Comparison of ENCODE assay signal across 28 cellular contexts in the genomic region with DNA sequence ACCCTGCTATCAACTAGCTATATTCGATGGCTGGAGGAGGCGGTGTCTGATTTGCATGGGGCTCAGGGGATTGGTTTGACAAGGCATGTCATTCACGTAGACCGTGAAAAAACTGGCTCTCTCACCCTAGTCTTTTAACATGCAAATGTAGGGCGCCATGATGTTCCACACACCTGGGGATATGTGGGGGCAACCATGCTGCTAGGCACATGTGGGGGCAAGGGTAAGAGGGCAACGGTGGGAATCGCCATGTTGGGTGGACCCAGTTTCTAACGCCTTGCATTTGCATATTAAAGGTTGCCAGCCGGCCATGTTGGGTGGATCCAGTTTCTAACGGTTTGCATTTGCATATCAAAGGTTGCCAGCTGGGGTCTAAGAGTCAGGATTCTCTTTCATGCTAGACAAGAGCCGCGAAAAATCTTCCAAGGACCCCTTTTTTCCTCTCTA.
DNase-seq lines count a peak whose midpoint lies in the region; TF ChIP-seq lines count a peak whose summit lies in the region.
"Had no signal": no experiment of that assay in that cellular context is flagged by ENCODE, and none has a peak within 500 bp of the region (broad histone marks: within the 10 kb centered on the region; RNA-seq: fewer than 3 reads in every experiment).

No MANE protein-coding gene starts in this region.

- H3K36me3 Mint-ChIP-seq in chondrocyte (ENCODE audit: low read depth): peaks cover 4% of the 10 kb centered on the region
- H3K36me3 Mint-ChIP-seq: activated naive CD8-positive, alpha-beta T cell; CD8-positive, alpha-beta memory T cell; mesothelial cell of epicardium; naive B cell had no signal

- DNase-seq in NCI-H526 treated with DMSO at 0.1 percent for 48 hours (lab: John Stamatoyannopoulos, UW): peak; percentile 7
- no peak for DNase-seq in chondrocyte (ENCODE audit: low spot score)
- DNase-seq in iPS-NIHi11 (ENCODE audit: low spot score): peak; percentile 40
- no peak for DNase-seq in activated gamma-delta T cell treated with Interleukin-2 at 50 U/mL for 16 hours
- no peak for DNase-seq in NCI-H128 (lab: John Stamatoyannopoulos, UW; ENCODE audit: unreplicated experiment)
- DNase-seq in ovary: no peak
- no peak for DNase-seq in effector CD4-positive, alpha-beta T cell
- DNase-seq: activated CD4-positive, alpha-beta T cell treated with anti-CD3 and anti-CD28 coated beads for 36 hours; activated CD8-positive, alpha-beta T cell treated with anti-CD3 and anti-CD28 coated beads, Interleukin-2, amount 10 ng/mL, durations not matched to agents 7 days and 5 days; anterior cingulate cortex; CD8-positive, alpha-beta memory T cell; foreskin keratinocyte; heart right ventricle; islet precursor cell; left ventricle myocardium inferior; naive B cell; NCI-H1048; NCI-H187; NCI-H82; stimulated activated naive CD8-positive, alpha-beta T cell treated with anti-CD3 and anti-CD28 coated beads, Interleukin-15, amount 100 ng/mL, for 72 hours; T-helper 2 cell; thyroid gland had no signal

- H3K27me3 ChIP-seq in ovary: no peaks in the 10 kb centered on the region
- H3K27me3 ChIP-seq: heart right ventricle, thyroid gland had no signal

- H3K36me3 ChIP-seq in ES-I3 (ENCODE audit: insufficient read depth, low read length) (no peaks in the 10 kb centered on the region), ovary (no peaks in the 10 kb centered on the region)
- H3K36me3 ChIP-seq: heart right ventricle, left ventricle myocardium inferior, thyroid gland had no signal

- H3K9me3 ChIP-seq in ES-I3 (ENCODE audit: control insufficient read depth, insufficient read depth, low read length) (no peaks in the 10 kb centered on the region), ovary (no peaks in the 10 kb centered on the region)
- H3K9me3 ChIP-seq: heart right ventricle, left ventricle myocardium inferior, thyroid gland had no signal

- TF ChIP-seq EP300 in ovary (IDR thresholded peaks at IDR 0.05): no peak

- no peak overlapping the region for H3K4me3 ChIP-seq in ovary
- H3K4me3 ChIP-seq: coronary artery, heart right ventricle, left ventricle myocardium inferior, skin epidermis, thyroid gland had no signal

- peaks cover 6% of the 10 kb centered on the region for H3K9me3 Mint-ChIP-seq in chondrocyte (ENCODE audit: low read depth)
- H3K9me3 Mint-ChIP-seq: activated T-helper 2 cell treated with anti-CD3 and anti-CD28 coated beads, Interferon-gamma antibody, Interleukin-2, Interleukin-4, amounts not matched to agents 10 μg/mL and 5 μg/mL and 100 μg/mL, durations not matched to agents 14 hours and 24 hours and 36 hours; CD8-positive, alpha-beta memory T cell; mesothelial cell of epicardium; stimulated activated naive CD8-positive, alpha-beta T cell treated with anti-CD3 and anti-CD28 coated beads, Interleukin-15, amount 100 ng/mL, for 72 hours had no signal

- H3K27me3 Mint-ChIP-seq in chondrocyte (ENCODE audit: low read depth): no peaks in the 10 kb centered on the region

- WGBS in ovary, 3 donors: 78 to 88% (median 85%) methylated on average over 12 of the region's 12 CpGs

- H3K4me1 Mint-ChIP-seq in chondrocyte (ENCODE audit: low read depth): peaks cover 32% of the 10 kb centered on the region
- H3K4me1 Mint-ChIP-seq: activated CD4-positive, alpha-beta T cell treated with anti-CD3 and anti-CD28 coated beads for 36 hours; CD8-positive, alpha-beta memory T cell; naive B cell; stimulated activated naive CD8-positive, alpha-beta T cell treated with anti-CD3 and anti-CD28 coated beads, Interleukin-15, amount 100 ng/mL, for 72 hours had no signal

- H3K4me3 Mint-ChIP-seq in chondrocyte (ENCODE audit: unreplicated experiment): no peak overlapping the region
- H3K4me3 Mint-ChIP-seq: activated CD4-positive, alpha-beta T cell treated with anti-CD3 and anti-CD28 coated beads for 36 hours; activated CD8-positive, alpha-beta T cell treated with anti-CD3 and anti-CD28 coated beads, Interleukin-2, amount 10 ng/mL, durations not matched to agents 7 days and 5 days; activated naive CD8-positive, alpha-beta T cell; CD8-positive, alpha-beta memory T cell; mesothelial cell of epicardium; naive B cell; stimulated activated naive CD8-positive, alpha-beta T cell treated with anti-CD3 and anti-CD28 coated beads, Interleukin-15, amount 100 ng/mL, for 72 hours had no signal

- no peak for TF ChIP-seq POLR2A in ovary (IDR thresholded peaks at IDR 0.05)

- H3K27ac ChIP-seq in ovary: peak overlapping the region in 1 of 2 donors; percentile 59
- H3K27ac ChIP-seq: foreskin keratinocyte, thyroid gland had no signal

- peak overlapping the region; percentile 37 for H3K27ac Mint-ChIP-seq in chondrocyte (ENCODE audit: unreplicated experiment)
- H3K27ac Mint-ChIP-seq: activated CD4-positive, alpha-beta T cell treated with anti-CD3 and anti-CD28 coated beads for 36 hours; activated CD8-positive, alpha-beta T cell treated with anti-CD3 and anti-CD28 coated beads, Interleukin-2, amount 10 ng/mL, durations not matched to agents 7 days and 5 days; activated naive CD8-positive, alpha-beta T cell; activated T-helper 2 cell treated with anti-CD3 and anti-CD28 coated beads, Interferon-gamma antibody, Interleukin-2, Interleukin-4, amounts not matched to agents 10 μg/mL and 5 μg/mL and 100 μg/mL, durations not matched to agents 14 hours and 24 hours and 36 hours; mesothelial cell of epicardium; naive B cell; stimulated activated naive CD8-positive, alpha-beta T cell treated with anti-CD3 and anti-CD28 coated beads, Interleukin-15, amount 100 ng/mL, for 72 hours had no signal

- peak overlapping the region; percentile 11; the same call in 1 of the 2 replicates for H3K9ac ChIP-seq in ES-I3 (ENCODE audit: low read depth, low read length)

- intact Hi-C loops in ovary (cut with DNase I): loop anchor here in 2 of 4 donors (10.0 kb wide), 2 partner anchors 52 to 112 kb away; no protein-coding TSS in a partner anchor

- TF ChIP-seq CTCF in chondrocyte (IDR thresholded peaks at IDR 0.05): no peak
- TF ChIP-seq CTCF in ovary (IDR thresholded peaks at IDR 0.05): no peak

- peaks cover 38% of the 10 kb centered on the region for H3K4me1 ChIP-seq in ES-I3 (ENCODE audit: insufficient read depth, low read length)
- H3K4me1 ChIP-seq in ovary (ENCODE audit: insufficient read depth): peaks cover 7% of the 10 kb centered on the region

Comparison
In these comparisons a context has a peak if more than half of its experiments do, and no peak if none do; other contexts are left out.
1. DNase-seq: peak in NCI-H526 treated with DMSO at 0.1 percent for 48 hours (single experiment) and iPS-NIHi11 (single experiment); none in chondrocyte (single experiment), activated gamma-delta T cell treated with Interleukin-2 at 50 U/mL for 16 hours (single experiment), NCI-H128 (single experiment), ovary (0 of 5) and effector CD4-positive, alpha-beta T cell (single experiment).